Comparison of ENCODE assay signal across 1 cellular context in genomic region chr10:95561200-95562177, GRCh38.
TF ChIP-seq lines count a peak whose summit lies in the region.

TSS of gene SORBS1 (minus strand) at chr10:95561371. CDS start at chr10:95441135, 120,236 bp downstream.

TF ChIP-seq in K562, 482 proteins besides CTCF, POLR2A, EP300 and RAD21 (continued from another document and continues in another):
- TF ChIP-seq JUNB (CRISPR knock-in tag; conservative IDR thresholded peaks at IDR 0.05): no peak
- no peak for TF ChIP-seq FOXO4 (CRISPR knock-in tag; IDR thresholded peaks at IDR 0.05)
- TF ChIP-seq ILF3 (IDR thresholded peaks at IDR 0.05; ENCODE audit: borderline replicate concordance): no peak
- TF ChIP-seq, protein P1, sequence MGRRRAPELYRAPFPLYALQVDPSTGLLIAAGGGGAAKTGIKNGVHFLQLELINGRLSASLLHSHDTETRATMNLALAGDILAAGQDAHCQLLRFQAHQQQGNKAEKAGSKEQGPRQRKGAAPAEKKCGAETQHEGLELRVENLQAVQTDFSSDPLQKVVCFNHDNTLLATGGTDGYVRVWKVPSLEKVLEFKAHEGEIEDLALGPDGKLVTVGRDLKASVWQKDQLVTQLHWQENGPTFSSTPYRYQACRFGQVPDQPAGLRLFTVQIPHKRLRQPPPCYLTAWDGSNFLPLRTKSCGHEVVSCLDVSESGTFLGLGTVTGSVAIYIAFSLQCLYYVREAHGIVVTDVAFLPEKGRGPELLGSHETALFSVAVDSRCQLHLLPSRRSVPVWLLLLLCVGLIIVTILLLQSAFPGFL (CRISPR knock-in tag; IDR thresholded peaks at IDR 0.05): no peak
- no peak for TF ChIP-seq ZSCAN32 (CRISPR knock-in tag; IDR thresholded peaks at IDR 0.05)
- no peak for TF ChIP-seq STAT6 (CRISPR knock-in tag; IDR thresholded peaks at IDR 0.05)
- TF ChIP-seq HSF4 (CRISPR knock-in tag; IDR thresholded peaks at IDR 0.05; ENCODE audit: borderline replicate concordance): no peak
- no peak for TF ChIP-seq HDAC8 (tag; IDR thresholded peaks at IDR 0.05)
- TF ChIP-seq ZNF143 (CRISPR knock-in tag; IDR thresholded peaks at IDR 0.05): no peak
- TF ChIP-seq BACH1 (tag; IDR thresholded peaks at IDR 0.05): no peak
- no peak for TF ChIP-seq SMC3 (conservative IDR thresholded peaks at IDR 0.05; ENCODE audit: insufficient read depth, low read depth, low read length)
- no peak for TF ChIP-seq RHOXF2B (CRISPR knock-in tag; conservative IDR thresholded peaks at IDR 0.05)
- no peak for TF ChIP-seq E4F1 (CRISPR knock-in tag; IDR thresholded peaks at IDR 0.05; ENCODE audit: borderline replicate concordance)
- no peak for TF ChIP-seq KDM2B (CRISPR knock-in tag; IDR thresholded peaks at IDR 0.05)
- no peak for TF ChIP-seq DPF2 (IDR thresholded peaks at IDR 0.05)
- TF ChIP-seq MYBL2 (IDR thresholded peaks at IDR 0.05; ENCODE audit: low read depth): no peak
- no peak for TF ChIP-seq MYBL2 (CRISPR knock-in tag; IDR thresholded peaks at IDR 0.05; ENCODE audit: borderline replicate concordance)
- no peak for TF ChIP-seq CUX1 (CRISPR knock-in tag; IDR thresholded peaks at IDR 0.05)
- TF ChIP-seq RERE (CRISPR knock-in tag; IDR thresholded peaks at IDR 0.05; ENCODE audit: borderline replicate concordance): no peak
- no peak for TF ChIP-seq TBL1XR1 (IDR thresholded peaks at IDR 0.05; ENCODE audit: low read length in 2 of 2)
- TF ChIP-seq ZFP91 (CRISPR knock-in tag; IDR thresholded peaks at IDR 0.05): no peak
- no peak for TF ChIP-seq CBX2 (IDR thresholded peaks at IDR 0.05; ENCODE audit: insufficient read depth, low read length, poor library complexity, severe bottlenecking)
- no peak for TF ChIP-seq ELF1 (tag; IDR thresholded peaks at IDR 0.05)
- no peak for TF ChIP-seq ZNF780A (CRISPR knock-in tag; IDR thresholded peaks at IDR 0.05)
- TF ChIP-seq TEAD4 (IDR thresholded peaks at IDR 0.05; ENCODE audit: low read length): no peak
- no peak for TF ChIP-seq TEAD4 (CRISPR knock-in tag; IDR thresholded peaks at IDR 0.05; ENCODE audit: borderline replicate concordance)
- no peak for TF ChIP-seq EWSR1 (IDR thresholded peaks at IDR 0.05; ENCODE audit: borderline replicate concordance, low read depth, partially characterized antibody)
- TF ChIP-seq, protein P2, sequence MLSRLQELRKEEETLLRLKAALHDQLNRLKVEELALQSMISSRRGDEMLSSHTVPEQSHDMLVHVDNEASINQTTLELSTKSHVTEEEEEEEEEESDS (CRISPR knock-in tag; IDR thresholded peaks at IDR 0.05): no peak
- peak; percentile 100 for TF ChIP-seq BCOR (IDR thresholded peaks at IDR 0.05)
- TF ChIP-seq NCOA1 (IDR thresholded peaks at IDR 0.05; ENCODE audit: low read depth): no peak
- no peak for TF ChIP-seq ZFP1 (CRISPR knock-in tag; IDR thresholded peaks at IDR 0.05)
- TF ChIP-seq PHF20 (IDR thresholded peaks at IDR 0.05; ENCODE audit: partially characterized antibody): peak; percentile 80
- TF ChIP-seq E2F6 (IDR thresholded peaks at IDR 0.05; ENCODE audit: borderline replicate concordance in 1 of 2, extremely low read depth in 1 of 2, insufficient read depth in 1 of 2, insufficient read length in 1 of 2, low read depth in 1 of 2, low read length in 1 of 2, poor library complexity in 1 of 2, severe bottlenecking in 1 of 2): peak in 1 of 2 experiments; percentile 58
- TF ChIP-seq ETV1 (tag; conservative IDR thresholded peaks at IDR 0.05; ENCODE audit: low read depth): no peak
- TF ChIP-seq, protein P3, sequence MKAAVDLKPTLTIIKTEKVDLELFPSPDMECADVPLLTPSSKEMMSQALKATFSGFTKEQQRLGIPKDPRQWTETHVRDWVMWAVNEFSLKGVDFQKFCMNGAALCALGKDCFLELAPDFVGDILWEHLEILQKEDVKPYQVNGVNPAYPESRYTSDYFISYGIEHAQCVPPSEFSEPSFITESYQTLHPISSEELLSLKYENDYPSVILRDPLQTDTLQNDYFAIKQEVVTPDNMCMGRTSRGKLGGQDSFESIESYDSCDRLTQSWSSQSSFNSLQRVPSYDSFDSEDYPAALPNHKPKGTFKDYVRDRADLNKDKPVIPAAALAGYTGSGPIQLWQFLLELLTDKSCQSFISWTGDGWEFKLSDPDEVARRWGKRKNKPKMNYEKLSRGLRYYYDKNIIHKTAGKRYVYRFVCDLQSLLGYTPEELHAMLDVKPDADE (conservative IDR thresholded peaks at IDR 0.05; ENCODE audit: control insufficient read depth, low read depth, low read length): no peak
- no peak for TF ChIP-seq PTTG1 (tag; IDR thresholded peaks at IDR 0.05; ENCODE audit: low read depth)
- no peak for TF ChIP-seq HNRNPK (IDR thresholded peaks at IDR 0.05; ENCODE audit: low read depth, low read length, poor library complexity, severe bottlenecking)
- TF ChIP-seq HCFC1 (IDR thresholded peaks at IDR 0.05; ENCODE audit: low read depth, low read length): no peak
- no peak for TF ChIP-seq ERF (CRISPR knock-in tag; IDR thresholded peaks at IDR 0.05)
